Comparison of ENCODE assay signal across 32 cellular contexts in genomic region chr17:82816358-82816757, GRCh38. TPM values are rescaled to one million over a fixed set of nuclear protein-coding genes. Genes with fewer than 3 reads are reported as not detected.
DNase-seq lines count a peak whose midpoint lies in the region; ATAC-seq and TF ChIP-seq lines count a peak whose summit lies in the region.
"Had no signal": no experiment of that assay in that cellular context is flagged by ENCODE, and none has a peak within 500 bp of the region (broad histone marks: within the 10 kb centered on the region; RNA-seq: fewer than 3 reads in every experiment).

No MANE protein-coding gene starts in this region.

- H3K4me1 ChIP-seq in mucosa of descending colon (ENCODE audit: low read depth), result peaks cover 16% of the 10 kb centered on the region
- no peaks in the 10 kb centered on the region for H3K4me1 ChIP-seq in ovary (ENCODE audit: insufficient read depth)
- H3K4me1 ChIP-seq: left ventricle myocardium inferior, Peyer's patch had no signal

- no peaks in the 10 kb centered on the region for H3K27me3 Mint-ChIP-seq in CD14-positive monocyte (ENCODE audit: low read depth in 3 of 3)
- H3K27me3 Mint-ChIP-seq in activated T-helper 1 cell treated with anti-CD3 and anti-CD28 coated beads, Interleukin-12 subunit alpha, Interleukin-12 subunit beta, Interleukin-2, Interleukin-4 antibody, amounts not matched to agents 30 ng/mL and 10 ng/mL and 1 ng/mL, durations not matched to agents 14 hours and 24 hours and 36 hours (ENCODE audit: insufficient read depth), result no peaks in the 10 kb centered on the region
- H3K27me3 Mint-ChIP-seq: IgD-negative memory B cell, progenitor cell of endocrine pancreas had no signal

- H3K4me3 ChIP-seq in mucosa of descending colon (no peak overlapping the region), ovary (no peak overlapping the region), foreskin fibroblast (ENCODE audit: low read depth in 1 of 2, low read length in 2 of 2) (no peak overlapping the region)
- H3K4me3 ChIP-seq: cardiac muscle cell, coronary artery, left ventricle myocardium inferior, Peyer's patch, transverse colon had no signal

- TF ChIP-seq CTCF in CD14-positive monocyte (IDR thresholded peaks at IDR 0.05) (no peak), mucosa of descending colon (IDR thresholded peaks at IDR 0.05) (no peak), ovary (IDR thresholded peaks at IDR 0.05) (no peak), foreskin fibroblast (IDR thresholded peaks at IDR 0.05; ENCODE audit: low read depth, low read length) (no peak)

- intact Hi-C loops in CD14-positive monocyte (cut with micrococcal nuclease) (no loop called here), mucosa of descending colon (cut with DNase I, micrococcal nuclease) (no loop called here), ovary (cut with DNase I) (no loop called here)
- intact Hi-C loops in activated T-helper 1 cell treated with anti-CD3 and anti-CD28 coated beads, Interleukin-12 subunit alpha, Interleukin-12 subunit beta, Interleukin-2, Interleukin-4 antibody, amounts not matched to agents 30 ng/mL and 10 ng/mL and 1 ng/mL, durations not matched to agents 14 hours and 24 hours and 36 hours (cut with micrococcal nuclease), result no loop called here

- H3K9me3 Mint-ChIP-seq in CD14-positive monocyte, result peaks cover 11 to 29% (median 16%) of the 10 kb centered on the region in 7 donors
- peaks cover 7% of the 10 kb centered on the region for H3K9me3 Mint-ChIP-seq in activated T-helper 1 cell treated with anti-CD3 and anti-CD28 coated beads, Interleukin-12 subunit alpha, Interleukin-12 subunit beta, Interleukin-2, Interleukin-4 antibody, amounts not matched to agents 30 ng/mL and 10 ng/mL and 1 ng/mL, durations not matched to agents 14 hours and 24 hours and 36 hours

- DNase-seq in CD14-positive monocyte (ENCODE audit: low spot score), result no peak
- DNase-seq in KBM-7, result peak; percentile 15
- no peak for DNase-seq in activated T-helper 1 cell treated with anti-CD3 and anti-CD28 coated beads, Interleukin-12 subunit alpha, Interleukin-12 subunit beta, Interleukin-2, Interleukin-4 antibody, amounts not matched to agents 30 ng/mL and 10 ng/mL and 1 ng/mL, durations not matched to agents 14 hours and 24 hours and 36 hours (ENCODE audit: low spot score)
- DNase-seq in mucosa of descending colon, result peak in 2 of 3 donors; percentile 10 to 19
- no peak for DNase-seq in ovary
- no peak for DNase-seq in foreskin fibroblast
- DNase-seq: activated CD4-positive, alpha-beta T cell treated with anti-CD3 and anti-CD28 coated beads for 4 hours; COR-L47; DMS53; effector memory CD4-positive, alpha-beta T cell; glutamatergic neuron; left ventricle myocardium inferior; NCI-H1417; NCI-H2029 treated with DMSO at 0.1 percent for 48 hours; NCI-H226; NCI-H526 treated with DMSO at 0.1 percent for 48 hours; NK-92 treated with Interleukin-12 subunit alpha and Interleukin-12 subunit beta, amount 100 ng/mL, for 24 hours; Peyer's patch; SIG-M5; stimulated activated CD4-positive, alpha-beta T cell treated with anti-CD3 and anti-CD28 coated beads, Interleukin-12 subunit alpha, Interleukin-12 subunit beta, amount 100 ng/mL, for 4 hours; stimulated activated CD4-positive, alpha-beta T cell treated with anti-CD3 and anti-CD28 coated beads, Interleukin-4, amount 100 ng/mL, for 1 hour had no signal

- no peak for TF ChIP-seq POLR2A in ovary (IDR thresholded peaks at IDR 0.05)

- H3K36me3 Mint-ChIP-seq in CD14-positive monocyte, result peaks cover 49 to 77% of the 10 kb centered on the region in 2 donors
- peaks cover 57% of the 10 kb centered on the region for H3K36me3 Mint-ChIP-seq in activated T-helper 1 cell treated with anti-CD3 and anti-CD28 coated beads, Interleukin-12 subunit alpha, Interleukin-12 subunit beta, Interleukin-2, Interleukin-4 antibody, amounts not matched to agents 30 ng/mL and 10 ng/mL and 1 ng/mL, durations not matched to agents 14 hours and 24 hours and 36 hours (ENCODE audit: low read depth)

- 76 to 86% (median 84%) methylated on average over 7 of the region's 7 CpGs for WGBS in ovary, 3 donors

- ATAC-seq in mucosa of descending colon (no peak), HG03432 (IDR thresholded peaks at IDR 0.05; ENCODE audit: unreplicated experiment) (no peak), GM21786 (IDR thresholded peaks at IDR 0.05; ENCODE audit: unreplicated experiment) (no peak)
- ATAC-seq: sciatic nerve had no signal

- H3K27ac Mint-ChIP-seq in CD14-positive monocyte, result peak overlapping the region in 5 of 7 donors; percentile 4 to 84 (median 48)
- H3K27ac Mint-ChIP-seq in activated T-helper 1 cell treated with anti-CD3 and anti-CD28 coated beads, Interleukin-12 subunit alpha, Interleukin-12 subunit beta, Interleukin-2, Interleukin-4 antibody, amounts not matched to agents 30 ng/mL and 10 ng/mL and 1 ng/mL, durations not matched to agents 14 hours and 24 hours and 36 hours, result peak overlapping the region; percentile 26
- H3K27ac Mint-ChIP-seq: progenitor cell of endocrine pancreas; T-helper 2 cell treated with Interferon-gamma antibody and Interleukin-4, amounts not matched to agents 5 μg/mL and 100 μg/mL, for 36 hours had no signal

- TF ChIP-seq EP300 in ovary (IDR thresholded peaks at IDR 0.05), result no peak

- peaks cover 11% of the 10 kb centered on the region for H3K4me1 Mint-ChIP-seq in CD14-positive monocyte
- H3K4me1 Mint-ChIP-seq in activated T-helper 1 cell treated with anti-CD3 and anti-CD28 coated beads, Interleukin-12 subunit alpha, Interleukin-12 subunit beta, Interleukin-2, Interleukin-4 antibody, amounts not matched to agents 30 ng/mL and 10 ng/mL and 1 ng/mL, durations not matched to agents 14 hours and 24 hours and 36 hours (ENCODE audit: low read depth), result peaks cover 27% of the 10 kb centered on the region

- H3K36me3 ChIP-seq in mucosa of descending colon (ENCODE audit: low read depth) (no peaks in the 10 kb centered on the region), ovary (no peaks in the 10 kb centered on the region)

- H3K9me3 ChIP-seq in mucosa of descending colon (no peaks in the 10 kb centered on the region), ovary (no peaks in the 10 kb centered on the region)

- H3K4me3 Mint-ChIP-seq in CD14-positive monocyte, result no peak overlapping the region
- no peak overlapping the region for H3K4me3 Mint-ChIP-seq in activated T-helper 1 cell treated with anti-CD3 and anti-CD28 coated beads, Interleukin-12 subunit alpha, Interleukin-12 subunit beta, Interleukin-2, Interleukin-4 antibody, amounts not matched to agents 30 ng/mL and 10 ng/mL and 1 ng/mL, durations not matched to agents 14 hours and 24 hours and 36 hours
- H3K4me3 Mint-ChIP-seq: T-helper 2 cell treated with Interferon-gamma antibody and Interleukin-4, amounts not matched to agents 5 μg/mL and 100 μg/mL, for 36 hours had no signal

- H3K27me3 ChIP-seq in ovary, result no peaks in the 10 kb centered on the region
- H3K27me3 ChIP-seq: cardiac muscle cell, Peyer's patch, transverse colon had no signal

- no peak overlapping the region for H3K27ac ChIP-seq in ovary
- H3K27ac ChIP-seq: cardiac muscle cell, coronary artery, left ventricle myocardium inferior, Peyer's patch had no signal

- in situ Hi-C loops in KBM-7 (cut with MboI; ENCODE audit: low pct_unique_long_range_greater_than_20kb, low sequenced_read_pairs), result no loop called here

RNA-seq across cellular contexts. Expression of gene ZNF750, which starts 23.5 kb away (rescaled TPM):
- polyA plus RNA-seq in CD14-positive monocyte, result not detected
- not detected in 2 replicates for total RNA-seq in activated T-helper 1 cell treated with anti-CD3 and anti-CD28 coated beads, Interleukin-12 subunit alpha, Interleukin-12 subunit beta, Interleukin-2, Interleukin-4 antibody, amounts not matched to agents 30 ng/mL and 10 ng/mL and 1 ng/mL, durations not matched to agents 14 hours and 24 hours and 36 hours
- not detected for total RNA-seq in mucosa of descending colon
- not detected for total RNA-seq in ovary
- under 1 TPM in 1 of 2 donors, not detected in 1; 0.02 TPM for polyA plus RNA-seq in ovary
- total RNA-seq: cardiac muscle cell, G401, left ventricle myocardium inferior, Peyer's patch, sciatic nerve, transverse colon had no signal
- polyA plus RNA-seq: BJ, IgD-negative memory B cell had no signal

Comparison
In these comparisons a context has a peak if more than half of its experiments do, and no peak if none do; other contexts are left out.
1. DNase-seq: peak in KBM-7 (single experiment) and mucosa of descending colon (2 of 3); none in CD14-positive monocyte (single experiment), activated T-helper 1 cell treated with anti-CD3 and anti-CD28 coated beads, Interleukin-12 subunit alpha, Interleukin-12 subunit beta, Interleukin-2, Interleukin-4 antibody, amounts not matched to agents 30 ng/mL and 10 ng/mL and 1 ng/mL, durations not matched to agents 14 hours and 24 hours and 36 hours (single experiment), ovary (0 of 5) and foreskin fibroblast (0 of 2).